8 cellular contexts compared by ENCODE assay signal in the genomic region with DNA sequence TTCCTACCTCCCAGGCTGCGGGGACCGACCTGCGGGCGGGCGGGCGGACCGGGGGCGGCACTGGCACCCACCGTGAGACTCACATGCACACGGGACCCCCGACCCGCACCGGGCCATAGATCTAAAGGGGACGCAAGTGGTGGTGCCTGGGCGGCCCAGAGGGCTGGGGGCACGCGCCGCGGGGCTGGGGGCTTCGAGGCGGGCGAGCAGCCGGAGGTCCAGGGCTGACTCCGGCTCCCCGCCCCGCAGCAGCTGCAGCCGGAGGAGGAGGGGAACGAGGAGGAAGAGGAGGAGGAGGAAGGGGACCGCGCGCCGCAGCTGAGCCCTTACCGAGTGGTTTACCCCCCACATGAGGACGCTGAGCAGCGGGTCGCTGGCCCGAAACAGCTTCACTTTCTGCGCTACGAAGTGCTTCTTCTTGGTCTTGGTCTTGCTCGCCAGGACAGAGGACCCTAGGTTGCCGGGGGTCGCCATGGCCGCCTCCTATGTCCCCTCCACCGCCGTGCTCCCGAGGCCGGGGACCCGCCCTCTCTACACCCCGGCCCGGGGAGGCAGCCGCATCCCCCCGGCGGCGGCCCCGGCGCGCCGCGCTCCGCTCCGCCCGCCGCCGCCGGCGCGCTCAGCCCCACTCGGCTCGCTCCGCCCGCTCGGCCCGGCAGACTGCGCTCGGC. TPM values are rescaled to one million over a fixed set of nuclear protein-coding genes. Genes with fewer than 3 reads are reported as not detected.
DNase-seq lines count a peak whose midpoint lies in the region; ATAC-seq and TF ChIP-seq lines count a peak whose summit lies in the region.

No MANE protein-coding gene starts in this region.

- TF ChIP-seq CTCF in DND-41 (IDR thresholded peaks at IDR 0.05; ENCODE audit: borderline replicate concordance, extremely low read depth, low read length, poor library complexity, severe bottlenecking) (no peak), esophagus muscularis mucosa (IDR thresholded peaks at IDR 0.05) (no peak), neural crest cell (conservative IDR thresholded peaks at IDR 0.05) (no peak)

- H3K27me3 ChIP-seq in DND-41 (ENCODE audit: insufficient read depth, low read length, poor library complexity) (no peaks in the 10 kb centered on the region), GM23248 (replicated peaks; ENCODE audit: insufficient read depth) (no peaks in the 10 kb centered on the region), esophagus muscularis mucosa (no peaks in the 10 kb centered on the region), aorta (ENCODE audit: control insufficient read depth in 1 of 2, insufficient read depth in 2 of 2, low read length in 1 of 2) (no peaks in the 10 kb centered on the region)

- H3K36me3 Mint-ChIP-seq in neural crest cell (ENCODE audit: low read depth), result no peaks in the 10 kb centered on the region

- no peak overlapping the region for H3K27ac Mint-ChIP-seq in neural crest cell (ENCODE audit: unreplicated experiment)

- H3K27me3 Mint-ChIP-seq in neural crest cell (ENCODE audit: low read depth), result peaks cover 21% of the 10 kb centered on the region

- H3K36me3 ChIP-seq in DND-41 (ENCODE audit: insufficient read depth, low read length) (no peaks in the 10 kb centered on the region; the same call in 1 of the 2 replicates), GM23248 (ENCODE audit: low read depth) (no peaks in the 10 kb centered on the region), esophagus muscularis mucosa (no peaks in the 10 kb centered on the region), aorta (ENCODE audit: control insufficient read depth in 1 of 2, insufficient read depth in 2 of 2, low read length in 1 of 2) (no peaks in the 10 kb centered on the region)

- peak overlapping the region; percentile 62 to 93 for H3K4me3 ChIP-seq in DND-41 (ENCODE audit: low read depth in 1 of 2, low read length in 2 of 2)
- H3K4me3 ChIP-seq in GM23248, result peak overlapping the region; percentile 82
- H3K4me3 ChIP-seq in esophagus muscularis mucosa, result peak overlapping the region; percentile 75 to 99 (median 95)
- H3K4me3 ChIP-seq in aorta (ENCODE audit: low read length in 2 of 2), result peak overlapping the region; percentile 39 to 96

- ATAC-seq in DND-41 (ENCODE audit: insufficient read depth, low read depth) (peak; percentile 67), aorta (ENCODE audit: low FRiP score) (peak; percentile 19)

- intact Hi-C loops in esophagus muscularis mucosa (cut with DNase I), result loop anchor here (10.0 kb wide), 6 partner anchors 89 to 709 kb away; partner anchors contain the start of genes BMI1 and DNAJC1
- intact Hi-C loops in aorta (cut with DNase I), result loop anchor here (5.0 to 10.0 kb wide), 6 partner anchors 141 to 353 kb away; no protein-coding TSS in a partner anchor

- TF ChIP-seq POLR2A in esophagus muscularis mucosa (IDR thresholded peaks at IDR 0.05; ENCODE audit: low read depth), result no peak

- H3K9ac ChIP-seq in DND-41 (ENCODE audit: low read depth, low read length) (peak overlapping the region; percentile 65), GM23248 (peak overlapping the region; percentile 79)

- 2 to 7% methylated on average over 3 to 46 of the region's 75 CpGs for WGBS in GM23248 (ENCODE audit: low coverage in 1 of 2, low lambda C conversion rate in 2 of 2, missing lambda C conversion rate in 2 of 2), 2 experiments
- under 1% methylated on average over 22 of the region's 75 CpGs for WGBS in esophagus muscularis mucosa
- WGBS in aorta, 2 donors, result 0 to 1% methylated on average over 55 to 75 of the region's 75 CpGs

- H4K20me1 ChIP-seq in DND-41 (ENCODE audit: insufficient read depth, low read length), result peaks cover 33% of the 10 kb centered on the region
- H4K20me1 ChIP-seq in GM23248 (ENCODE audit: insufficient read depth), result no peaks in the 10 kb centered on the region

- no peaks in the 10 kb centered on the region for H3K9me3 Mint-ChIP-seq in neural crest cell

- H2AFZ ChIP-seq in DND-41 (ENCODE audit: low read depth, low read length) (peak overlapping the region; percentile 84), GM23248 (peak overlapping the region; percentile 71)

- peaks cover 16% of the 10 kb centered on the region for H3F3A ChIP-seq in GM23248 (ENCODE audit: insufficient read depth)

- H3K79me2 ChIP-seq in DND-41 (ENCODE audit: insufficient read depth, low read length), result peaks cover 51% of the 10 kb centered on the region
- peaks cover 45% of the 10 kb centered on the region for H3K79me2 ChIP-seq in GM23248 (ENCODE audit: insufficient read depth)

- peak; percentile 65 for DNase-seq in DND-41
- peak; percentile 49 for DNase-seq in GM23248
- DNase-seq in LoVo (ENCODE audit: low spot score), result peak; percentile 15
- peak; percentile 31 for DNase-seq in activated CD4-positive, alpha-beta T cell treated with anti-CD3 and anti-CD28 coated beads, Interleukin-2, amount 50 U/mL, for 1 hour
- DNase-seq in esophagus muscularis mucosa (ENCODE audit: extremely low spot score), result no peak
- DNase-seq in neural crest cell (ENCODE audit: low read depth, low spot score), result no peak
- DNase-seq in aorta, result peak; percentile 59 to 82
- no peak for DNase-seq in kidney glomerular epithelial cell (lab: John Stamatoyannopoulos, UW)

- no peaks in the 10 kb centered on the region for H3K9me2 ChIP-seq in GM23248 (ENCODE audit: insufficient read depth)

- in situ Hi-C loops in GM23248 (cut with MboI), result no loop called here

- no peak for TF ChIP-seq EP300 in esophagus muscularis mucosa (IDR thresholded peaks at IDR 0.05)

- H3K4me1 Mint-ChIP-seq in neural crest cell, result peaks cover 16% of the 10 kb centered on the region

- peak overlapping the region; percentile 88 for H3K4me3 Mint-ChIP-seq in neural crest cell

- peaks cover 37% of the 10 kb centered on the region for H3K4me1 ChIP-seq in DND-41 (ENCODE audit: insufficient read depth, low read length)
- peaks cover 16% of the 10 kb centered on the region for H3K4me1 ChIP-seq in GM23248 (ENCODE audit: insufficient read depth)
- H3K4me1 ChIP-seq in esophagus muscularis mucosa, result peaks cover 16 to 35% (median 33%) of the 10 kb centered on the region in 4 donors
- peaks cover 0 to 3% of the 10 kb centered on the region in 2 donors for H3K4me1 ChIP-seq in aorta (ENCODE audit: control insufficient read depth in 1 of 2, insufficient read depth in 2 of 2, low read length in 2 of 2)

- peak overlapping the region; percentile 80 for H3K27ac ChIP-seq in DND-41 (ENCODE audit: low read length)
- H3K27ac ChIP-seq in GM23248, result 0 out of 2 replicates have a peak overlapping the region, but pooled peaks have one; percentile 24
- peak overlapping the region; percentile 85 to 91 (median 86) for H3K27ac ChIP-seq in esophagus muscularis mucosa (replicated peaks in 1 of 4)
- peak overlapping the region; percentile 12 to 91 for H3K27ac ChIP-seq in aorta (ENCODE audit: low read depth in 1 of 2, low read length in 2 of 2)

- peak overlapping the region; percentile 79 for H3K4me2 ChIP-seq in DND-41 (ENCODE audit: insufficient read depth, low read length)
- peak overlapping the region; percentile 89 for H3K4me2 ChIP-seq in GM23248 (ENCODE audit: unreplicated experiment)

- H3K9me3 ChIP-seq in DND-41 (ENCODE audit: insufficient read depth, low read length, severe bottlenecking) (no peaks in the 10 kb centered on the region), GM23248 (ENCODE audit: low read depth) (no peaks in the 10 kb centered on the region), esophagus muscularis mucosa (no peaks in the 10 kb centered on the region), aorta (ENCODE audit: control insufficient read depth, low read length) (no peaks in the 10 kb centered on the region)

RNA-seq across cellular contexts. Expression of gene PIP4K2A, which starts 0.4 kb away (rescaled TPM):
- 19.8 and 134 TPM in 2 replicates for total RNA-seq in GM23248 (2014; rRNA removed; shearing (Covaris generic))
- polyA plus RNA-seq in GM23248 (2016; fragmentation: Nextera tagmentation; extraction: Ambion mirVana) (26.9 and 27.7 TPM in 2 replicates), aorta (10 to 100 TPM; 24.2 to 29.3 TPM)
- total RNA-seq in esophagus muscularis mucosa (10 to 100 TPM; 26.2 to 34.3 (median 32.5) TPM), neural crest cell (25.4 and 28.7 TPM in 2 replicates), aorta (10 to 100 TPM; 77.9 to 90.3 TPM)

Comparison
In these comparisons a context has a peak if more than half of its experiments do, and no peak if none do; other contexts are left out.
1. DNase-seq: peak in DND-41 (single experiment), GM23248 (single experiment), LoVo (single experiment), activated CD4-positive, alpha-beta T cell treated with anti-CD3 and anti-CD28 coated beads, Interleukin-2, amount 50 U/mL, for 1 hour (single experiment) and aorta (2 of 2); none in esophagus muscularis mucosa (single experiment), neural crest cell (single experiment) and kidney glomerular epithelial cell (single experiment).
2. H3K27ac ChIP-seq: peak in every context shown above with its lines; median percentile 86 in esophagus muscularis mucosa; 80 in DND-41; 52 in aorta; 24 in GM23248.
3. Peak in every context shown above with its lines, with median percentiles within 50 percentile points of each other: H3K4me3 ChIP-seq.